In genomic region chr5:151463137-151464029, GRCh38 we compare ENCODE assay signal across 12 cellular contexts. TPM values are rescaled to one million over a fixed set of nuclear protein-coding genes. Genes with fewer than 3 reads are reported as not detected.
A peak's percentile ranks its signal among the peaks of the same experiment; 100 is the strongest.
DNase-seq lines count a peak whose midpoint lies in the region; ATAC-seq, FAIRE-seq and TF ChIP-seq lines count a peak whose summit lies in the region.
"Had no signal": no experiment of that assay in that cellular context is flagged by ENCODE, and none has a peak within 500 bp of the region (broad histone marks: within the 10 kb centered on the region; RNA-seq: fewer than 3 reads in every experiment).

No MANE protein-coding gene starts in this region.

- TF ChIP-seq POLR2A in HepG2 (IDR thresholded peaks at IDR 0.05; ENCODE audit: insufficient read depth in 1 of 2, low read depth in 2 of 2, low read length in 2 of 2) (no peak), GM12892 (IDR thresholded peaks at IDR 0.05; ENCODE audit: low read depth, low read length) (no peak)

- H3K4me1 Mint-ChIP-seq in brain: no peaks in the 10 kb centered on the region
- no peaks in the 10 kb centered on the region for H3K4me1 Mint-ChIP-seq in effector memory CD8-positive, alpha-beta T cell (ENCODE audit: low read depth in 2 of 2)

- no peaks in the 10 kb centered on the region for H3K27me3 ChIP-seq in AG04450 (ENCODE audit: control insufficient read depth, insufficient read depth, low read length)
- H3K27me3 ChIP-seq in HepG2 (ENCODE audit: control insufficient read depth in 1 of 2, insufficient read depth in 2 of 2, low read length in 2 of 2): no peaks in the 10 kb centered on the region
- H3K27me3 ChIP-seq: body of pancreas had no signal

- POLR2A ChIA-PET in AG04450 (lab: Yijun Ruan, JAX): no interaction called here
- POLR2A ChIA-PET in HEK293 (lab: Yijun Ruan, JAX): interaction anchor here (1.6 kb wide), 1 partner anchor 16 kb away, joined by 5 read pairs; the partner anchor contains the start of gene SLC36A1
- POLR2A ChIA-PET in HepG2 (lab: Yijun Ruan, JAX): no interaction called here

- no TSS peak for BruUV-seq in HepG2 (replicated peaks; lab: Mats Ljungman, UMichigan)

- peak; percentile 40 for TF ChIP-seq CTCF in AG04450 (IDR thresholded peaks at IDR 0.05; ENCODE audit: low read depth, low read length)
- TF ChIP-seq CTCF in HEK293 (tag by site-specific recombination; IDR thresholded peaks at IDR 0.05): no peak
- peak; percentile 22 to 67 for TF ChIP-seq CTCF in brain (conservative IDR thresholded peaks at IDR 0.05)
- peak; percentile 67 for TF ChIP-seq CTCF in HepG2 (CRISPR knock-in tag; IDR thresholded peaks at IDR 0.05)

- no peak overlapping the region for H3K27ac Mint-ChIP-seq in brain
- peak overlapping the region in 1 of 2 donors; percentile 87 for H3K27ac Mint-ChIP-seq in effector memory CD8-positive, alpha-beta T cell
- H3K27ac Mint-ChIP-seq: natural killer cell treated with Interleukin-12 subunit alpha and Interleukin-12 subunit beta and Interleukin-15 and Interleukin-18, amount 100 ng/mL, for 72 hours had no signal

- H3K4me1 ChIP-seq in HEK293 (ENCODE audit: control insufficient read depth, insufficient read depth, low read length) (no peaks in the 10 kb centered on the region), HepG2 (ENCODE audit: insufficient read depth, low read length) (no peaks in the 10 kb centered on the region)
- H3K4me1 ChIP-seq: body of pancreas had no signal

- H3K4me3 ChIP-seq in AG04450 (ENCODE audit: low read depth, low read length) (no peak overlapping the region), HEK293 (ENCODE audit: low read depth, low read length) (no peak overlapping the region), HepG2 (replicated peaks in 1 of 3; ENCODE audit: insufficient read depth in 1 of 3, low read depth in 2 of 3, low read length in 3 of 3) (no peak overlapping the region)
- H3K4me3 ChIP-seq: body of pancreas had no signal

- H2AFZ ChIP-seq in HepG2 (ENCODE audit: low read length): no peak overlapping the region

- H3K9me3 Mint-ChIP-seq in brain: peaks cover 0 to 2% (median 0%) of the 10 kb centered on the region in 5 experiments
- no peaks in the 10 kb centered on the region for H3K9me3 Mint-ChIP-seq in effector memory CD8-positive, alpha-beta T cell
- H3K9me3 Mint-ChIP-seq: natural killer cell treated with Interleukin-12 subunit alpha and Interleukin-12 subunit beta and Interleukin-15 and Interleukin-18, amount 100 ng/mL, for 72 hours had no signal

- FAIRE-seq in HepG2 (lab: Jason Lieb, UNC): peak; percentile 73
- no peak for FAIRE-seq in GM12892 (lab: Jason Lieb, UNC)

- H3K9ac ChIP-seq in HepG2 (ENCODE audit: insufficient read depth, low read depth, low read length): no peak overlapping the region

- no peak overlapping the region for H3K4me2 ChIP-seq in HepG2 (ENCODE audit: low read depth, low read length)

- in situ Hi-C loops in HepG2 (cut with HindIII; ENCODE audit: extremely low pct_ligation_motif_present, low pct_unique_long_range_greater_than_20kb): no loop called here

- H3K36me3 ChIP-seq in HEK293 (ENCODE audit: control insufficient read depth in 2 of 2, insufficient read depth in 1 of 2, low read length in 2 of 2): peaks cover 6 to 44% of the 10 kb centered on the region in 2 experiments; a peak in 1 of 3 replicates
- H3K36me3 ChIP-seq in HepG2 (replicated peaks in 1 of 2; ENCODE audit: control insufficient read depth in 1 of 2, insufficient read depth in 2 of 2, low read length in 2 of 2): peaks cover 9 to 25% of the 10 kb centered on the region in 2 experiments; a peak in 4 of 5 replicates

- H3K4me3 Mint-ChIP-seq in brain: no peak overlapping the region
- no peak overlapping the region for H3K4me3 Mint-ChIP-seq in effector memory CD8-positive, alpha-beta T cell
- H3K4me3 Mint-ChIP-seq: natural killer cell treated with Interleukin-12 subunit alpha and Interleukin-12 subunit beta and Interleukin-15 and Interleukin-18, amount 100 ng/mL, for 72 hours had no signal

- no peaks in the 10 kb centered on the region for H3K27me3 Mint-ChIP-seq in brain
- no peaks in the 10 kb centered on the region for H3K27me3 Mint-ChIP-seq in effector memory CD8-positive, alpha-beta T cell
- H3K27me3 Mint-ChIP-seq: natural killer cell treated with Interleukin-12 subunit alpha and Interleukin-12 subunit beta and Interleukin-15 and Interleukin-18, amount 100 ng/mL, for 72 hours had no signal

- peak; percentile 77 for ATAC-seq in HepG2
- ATAC-seq in effector memory CD8-positive, alpha-beta T cell (replicated peaks): no peak
- ATAC-seq: body of pancreas; natural killer cell treated with Interleukin-12 subunit alpha and Interleukin-12 subunit beta and Interleukin-15 and Interleukin-18, amount 100 ng/mL, for 72 hours had no signal

- no peaks in the 10 kb centered on the region for H4K20me1 ChIP-seq in HepG2 (ENCODE audit: insufficient read depth, low read length)

- H3K27ac ChIP-seq in AG04450 (ENCODE audit: low read depth, low read length) (no peak overlapping the region), HEK293 (ENCODE audit: extremely low read depth, low read depth, low read length) (no peak overlapping the region), HepG2 (ENCODE audit: extremely low read length, insufficient read depth, low read length) (no peak overlapping the region)
- H3K27ac ChIP-seq: body of pancreas had no signal

- no peaks in the 10 kb centered on the region for H3K9me3 ChIP-seq in AG04450 (ENCODE audit: control insufficient read depth, insufficient read depth, low read length)
- H3K9me3 ChIP-seq in HEK293 (ENCODE audit: control insufficient read depth, insufficient read depth, low read depth, low read length): no peaks in the 10 kb centered on the region
- H3K9me3 ChIP-seq in HepG2 (ENCODE audit: low read length): no peaks in the 10 kb centered on the region
- H3K9me3 ChIP-seq: body of pancreas had no signal

- TF ChIP-seq RAD21 in HepG2 (CRISPR knock-in tag; IDR thresholded peaks at IDR 0.05): peak; percentile 45; the same call in 1 of the 2 replicates

- peaks cover 38% of the 10 kb centered on the region for H3K36me3 Mint-ChIP-seq in brain
- peaks cover 21% of the 10 kb centered on the region for H3K36me3 Mint-ChIP-seq in effector memory CD8-positive, alpha-beta T cell (ENCODE audit: insufficient read depth)

- CTCF ChIA-PET in AG04450 (lab: Charles Lee) (interaction anchor here (0.9 to 1.3 kb wide), 5 partner anchors 11 to 18 kb away, joined by 3 to 5 read pairs (median 4); partner anchors contain the start of gene SLC36A1), HEK293 (lab: Yijun Ruan, JAX) (interaction anchor here (0.6 to 2.1 kb wide), 13 partner anchors 9 to 281 kb away, joined by 3 to 12 read pairs (median 3); partner anchors contain the start of gene SLC36A1), HepG2 (lab: Yijun Ruan, JAX; ENCODE audit: low intra/inter-chr PET ratio, low total read pairs) (interaction anchor here (1.0 to 1.9 kb wide), 3 partner anchors 16 to 79 kb away, joined by 3 to 31 read pairs (median 4); partner anchors contain the start of gene SLC36A1)

- WGBS in HepG2 (ENCODE audit: low lambda C conversion rate): 56% methylated on average over 5 of the region's 5 CpGs

- TF ChIP-seq EP300 in HepG2 (IDR thresholded peaks at IDR 0.05; ENCODE audit: low read depth in 2 of 2, low read length in 2 of 2) (no peak), HepG2 (CRISPR knock-in tag; IDR thresholded peaks at IDR 0.05; ENCODE audit: borderline replicate concordance) (no peak)

- H3K79me2 ChIP-seq in HepG2 (ENCODE audit: insufficient read depth, low read length): no peaks in the 10 kb centered on the region

- intact Hi-C loops in HepG2 (cut with micrococcal nuclease; ENCODE audit: unreplicated experiment): loop anchor here (1.0 kb wide), 1 partner anchor 16 kb away; the partner anchor contains the start of gene SLC36A1

- DNase-seq in AG04450 (ENCODE audit: low read depth, low spot score) (no peak), HepG2 (ENCODE audit: low spot score) (peak; percentile 33), NCI-H2029 (lab: John Stamatoyannopoulos, UW) (no peak), GM12892 (ENCODE audit: insufficient read length) (no peak)
- DNase-seq in effector memory CD8-positive, alpha-beta T cell: no peak
- DNase-seq in effector CD4-positive, alpha-beta T cell: no peak
- DNase-seq: activated T-cell treated with anti-CD3 and anti-CD28 coated beads for 4 hours, body of pancreas, NCI-H510A treated with DMSO at 0.1 percent for 48 hours had no signal

TF ChIP-seq in HEK293, 187 proteins besides CTCF, POLR2A, EP300 and RAD21 (continues in another document):
- TF ChIP-seq ZBTB1 (tag by site-specific recombination; IDR thresholded peaks at IDR 0.05): no peak
- TF ChIP-seq SP3 (tag by site-specific recombination; IDR thresholded peaks at IDR 0.05): no peak

RNA-seq across cellular contexts. Expression of gene SLC36A1, which starts 16.0 kb away (rescaled TPM):
- polyA plus RNA-seq in AG04450 (2011; rRNA removed) (22.2 and 22.3 TPM in 2 replicates), brain (ENCODE audit: insufficient read depth, low read depth, low replicate concordance) (6.8 TPM), HepG2 (2011; rRNA removed) (8.5 and 8.9 TPM in 2 replicates)
- polyA minus RNA-seq in AG04450 (2011; rRNA and poly(A)+ RNA removed): 49.0 and 61.2 TPM in 2 replicates
- 5.5 and 8.0 TPM in 2 replicates for total RNA-seq in HepG2 (2016; rRNA removed; fragmentation: Illumina TruSeq; extraction: Trizol)
- total RNA-seq in HepG2 (2016; cell fraction: cytosol; rRNA removed; fragmentation: Illumina TruSeq; extraction: Trizol; ENCODE audit: low read depth): 2.2 TPM in 2 replicates
- 5.3 and 6.0 TPM in 2 replicates for total RNA-seq in HepG2 (2016; cell fraction: insoluble cytoplasmic fraction; rRNA removed; fragmentation: Illumina TruSeq; extraction: Trizol)
- 5.7 and 6.6 TPM in 2 replicates for total RNA-seq in HepG2 (2016; cell fraction: membrane; rRNA removed; fragmentation: Illumina TruSeq; extraction: Trizol)
- total RNA-seq in HepG2 (2016; cell fraction: nucleus; rRNA removed; fragmentation: Illumina TruSeq; extraction: Trizol): 9.8 and 12.7 TPM in 2 replicates
- 4.8 and 5.0 TPM in 2 replicates for polyA plus RNA-seq in HepG2 (2011; cell fraction: cytosol; rRNA removed)
- polyA plus RNA-seq in HepG2 (2011; cell fraction: nucleus; rRNA removed): 12.0 and 12.4 TPM in 2 replicates
- 5.1 and 5.5 TPM in 2 replicates for polyA plus RNA-seq in HepG2 (2012)
- 0.78 and 1.0 TPM in 2 replicates for polyA plus RNA-seq in HepG2 (2016; cell fraction: cytosol; fragmentation: Illumina TruSeq; extraction: Trizol; ENCODE audit: low read depth)
- 4.5 and 5.2 TPM in 2 replicates for polyA plus RNA-seq in HepG2 (2016; cell fraction: insoluble cytoplasmic fraction; fragmentation: Illumina TruSeq; extraction: Trizol; ENCODE audit: low read depth)
- 2.0 and 2.2 TPM in 2 replicates for polyA plus RNA-seq in HepG2 (2016; cell fraction: membrane; fragmentation: Illumina TruSeq; extraction: Trizol; ENCODE audit: low read depth)
- 11.5 and 12.1 TPM in 2 replicates for polyA plus RNA-seq in HepG2 (2016; cell fraction: nucleus; fragmentation: Illumina TruSeq; extraction: Trizol; ENCODE audit: insufficient read depth, low read depth)
- 24.5 and 41.7 TPM in 2 replicates for polyA minus RNA-seq in HepG2 (2011; rRNA and poly(A)+ RNA removed; ENCODE audit: low replicate concordance)
- 7.5 and 9.8 TPM in 2 replicates for polyA minus RNA-seq in HepG2 (2011; cell fraction: cytosol; rRNA and poly(A)+ RNA removed)
- 14.4 and 14.7 TPM in 2 replicates for polyA minus RNA-seq in HepG2 (2011; cell fraction: nucleus; rRNA and poly(A)+ RNA removed)
- 2.9 TPM for polyA plus RNA-seq in GM12892 (2012; ENCODE audit: missing spikeins)
